Comparison of ENCODE assay signal across 21 cellular contexts in genomic region chr11:19216709-19217374, GRCh38. TPM values are rescaled to one million over a fixed set of nuclear protein-coding genes. Genes with fewer than 3 reads are reported as not detected.
"Had no signal": no experiment of that assay in that cellular context is flagged by ENCODE, and none has a peak within 500 bp of the region (broad histone marks: within the 10 kb centered on the region; RNA-seq: fewer than 3 reads in every experiment).

No MANE protein-coding gene starts in this region.

- H3K4me1 Mint-ChIP-seq: activated naive CD8-positive, alpha-beta T cell treated with anti-CD3 and anti-CD28 coated beads, Interleukin-2, amount 50 U/mL, for 24 hours; immature natural killer cell had no signal

- ATAC-seq: activated naive CD8-positive, alpha-beta T cell treated with anti-CD3 and anti-CD28 coated beads, Interleukin-2, amount 50 U/mL, for 24 hours; gastrocnemius medialis; heart left ventricle; left cardiac atrium; lower lobe of right lung; psoas muscle; right lobe of liver; upper lobe of right lung had no signal

- H3K27ac ChIP-seq: ascending aorta, lower lobe of right lung, right lobe of liver, stomach, thoracic aorta, upper lobe of right lung had no signal

- H3K9me3 ChIP-seq: ascending aorta, gastrocnemius medialis, heart left ventricle, lower lobe of right lung, psoas muscle, right lobe of liver, stomach, thoracic aorta, upper lobe of right lung had no signal

- H3K27me3 ChIP-seq: ascending aorta, gastrocnemius medialis, right lobe of liver, stomach, upper lobe of right lung had no signal

- H3K27ac Mint-ChIP-seq: activated naive CD4-positive, alpha-beta T cell treated with anti-CD3 and anti-CD28 coated beads for 36 hours; activated naive CD8-positive, alpha-beta T cell treated with anti-CD3 and anti-CD28 coated beads, Interleukin-2, amount 50 U/mL, for 24 hours; activated T-helper 2 cell treated with anti-CD3 and anti-CD28 coated beads, Interferon-gamma antibody, Interleukin-2, Interleukin-4, amounts not matched to agents 10 μg/mL and 5 μg/mL and 100 μg/mL, durations not matched to agents 14 hours and 24 hours and 36 hours; immature natural killer cell had no signal

- H3K4me1 ChIP-seq: ascending aorta, right lobe of liver had no signal

- FAIRE-seq: colon had no signal

- H3K36me3 ChIP-seq: ascending aorta, gastrocnemius medialis, heart left ventricle, lower lobe of right lung, right lobe of liver, stomach, thoracic aorta, upper lobe of right lung had no signal

- H3K4me3 Mint-ChIP-seq: activated naive CD4-positive, alpha-beta T cell treated with anti-CD3 and anti-CD28 coated beads for 36 hours; activated naive CD8-positive, alpha-beta T cell treated with anti-CD3 and anti-CD28 coated beads, Interleukin-2, amount 50 U/mL, for 24 hours; immature natural killer cell had no signal

- H3K36me3 Mint-ChIP-seq: immature natural killer cell had no signal

- DNase-seq: activated CD4-positive, alpha-beta T cell treated with anti-CD3 and anti-CD28 coated beads, Interleukin-2, amount 50 U/mL, for 4 hours; activated CD4-positive, CD25-positive, alpha-beta regulatory T cell treated with anti-CD3 and anti-CD28 coated beads, Interleukin-2, amount 50 U/mL, for 72 hours; activated naive CD4-positive, alpha-beta T cell treated with anti-CD3 and anti-CD28 coated beads for 36 hours; activated naive CD8-positive, alpha-beta T cell treated with anti-CD3 and anti-CD28 coated beads, Interleukin-2, amount 50 U/mL, for 24 hours; activated T-cell treated with anti-CD3 and anti-CD28 coated beads, Interleukin-2, amount 50 U/mL, for 1 hour; gastrocnemius medialis; heart left ventricle; immature natural killer cell; left cardiac atrium; lower lobe of right lung; midbrain; psoas muscle; right lobe of liver; stomach; upper lobe of right lung had no signal

- H3K4me3 ChIP-seq: ascending aorta, gastrocnemius medialis, heart left ventricle, lower lobe of right lung, psoas muscle, right lobe of liver, stomach, thoracic aorta, upper lobe of right lung had no signal

- H3K9me3 Mint-ChIP-seq: activated naive CD4-positive, alpha-beta T cell treated with anti-CD3 and anti-CD28 coated beads for 36 hours; activated naive CD8-positive, alpha-beta T cell treated with anti-CD3 and anti-CD28 coated beads, Interleukin-2, amount 50 U/mL, for 24 hours; activated T-helper 2 cell treated with anti-CD3 and anti-CD28 coated beads, Interferon-gamma antibody, Interleukin-2, Interleukin-4, amounts not matched to agents 10 μg/mL and 5 μg/mL and 100 μg/mL, durations not matched to agents 14 hours and 24 hours and 36 hours; immature natural killer cell had no signal

RNA-seq across cellular contexts. Expression of gene CSRP3, which starts 15.1 kb away (rescaled TPM):
- total RNA-seq: activated naive CD4-positive, alpha-beta T cell treated with anti-CD3 and anti-CD28 coated beads for 36 hours; activated T-helper 2 cell treated with anti-CD3 and anti-CD28 coated beads, Interferon-gamma antibody, Interleukin-2, Interleukin-4, amounts not matched to agents 10 μg/mL and 5 μg/mL and 100 μg/mL, durations not matched to agents 14 hours and 24 hours and 36 hours; ascending aorta; lower lobe of right lung; omental fat pad; stomach; thoracic aorta; upper lobe of right lung had no signal
- polyA plus RNA-seq: immature natural killer cell, neural cell had no signal

RNA-seq across cellular contexts. Expression of gene E2F8, which starts 23.9 kb away (rescaled TPM):
- total RNA-seq: thoracic aorta had no signal
